ENCODE assay signal across 1 cellular context in genomic region chr11:2132874-2133480, GRCh38.
TF ChIP-seq lines count a peak whose summit lies in the region.

No MANE protein-coding gene starts in this region.

TF ChIP-seq in K562, 482 proteins besides CTCF, POLR2A, EP300 and RAD21:
- TF ChIP-seq NFIX (CRISPR knock-in tag; IDR thresholded peaks at IDR 0.05; ENCODE audit: low read depth) (no peak), NRF1 (conservative IDR thresholded peaks at IDR 0.05 in 1 of 2, IDR thresholded peaks at IDR 0.05 in 1 of 2) (peak; percentile 40 to 53; a peak in 2 of 4 replicates)
